ENCODE assay signal across 13 cellular contexts in the genomic region with DNA sequence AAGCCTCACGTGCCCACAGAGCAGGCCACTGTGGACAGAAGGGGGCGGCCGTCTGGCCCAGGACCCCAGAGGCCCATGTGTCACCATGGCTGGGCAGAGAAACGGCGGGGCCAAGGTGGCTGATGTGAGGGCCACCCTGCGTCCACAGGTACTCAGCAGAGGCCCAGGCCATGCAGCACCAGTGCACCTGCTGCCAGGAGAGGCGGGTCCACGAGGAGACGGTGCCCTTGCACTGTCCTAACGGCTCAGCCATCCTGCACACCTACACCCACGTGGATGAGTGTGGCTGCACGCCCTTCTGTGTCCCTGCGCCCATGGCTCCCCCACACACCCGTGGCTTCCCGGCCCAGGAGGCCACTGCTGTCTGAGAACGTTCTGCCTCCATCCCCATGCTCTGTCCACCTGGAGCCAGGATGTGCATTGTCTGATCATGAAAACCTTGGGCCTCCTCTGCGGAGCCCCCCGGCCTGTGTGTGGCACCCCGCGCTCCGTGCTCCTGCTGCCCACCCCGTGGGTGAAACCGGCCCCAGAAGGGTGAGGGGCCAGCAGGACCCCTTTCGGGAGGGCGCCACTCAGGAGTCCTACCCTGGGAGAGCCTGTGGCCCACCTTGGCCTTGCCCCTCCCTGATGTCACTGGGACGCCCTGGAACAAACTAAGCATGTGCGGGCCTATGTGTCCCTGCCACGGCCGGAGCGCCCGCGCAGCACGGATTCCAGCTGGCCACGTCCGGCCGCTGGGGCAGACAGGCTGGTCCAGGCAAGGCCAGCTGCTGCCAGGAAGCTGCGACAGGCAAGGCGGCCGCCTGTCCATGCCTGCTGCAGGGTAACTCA. TPM values are rescaled to one million over a fixed set of nuclear protein-coding genes. Genes with fewer than 3 reads are reported as not detected.
DNase-seq lines count a peak whose midpoint lies in the region; ATAC-seq, FAIRE-seq and TF ChIP-seq lines count a peak whose summit lies in the region.
"Had no signal": no experiment of that assay in that cellular context is flagged by ENCODE, and none has a peak within 500 bp of the region (broad histone marks: within the 10 kb centered on the region; RNA-seq: fewer than 3 reads in every experiment).

No MANE protein-coding gene starts in this region.

- peak overlapping the region; percentile 94 for H3K4me2 ChIP-seq in HCT116 (ENCODE audit: low read length)
- peak overlapping the region; percentile 79 for H3K4me2 ChIP-seq in GM12878 (ENCODE audit: control insufficient read depth, insufficient read depth)

- POLR2A ChIA-PET in AG04449 (lab: Yijun Ruan, JAX) (no interaction called here), HCT116 (lab: Charles Lee) (no interaction called here), GM12878 (lab: Charles Lee) (no interaction called here)

- H2AFZ ChIP-seq in HCT116 (ENCODE audit: low read depth, low read length, poor library complexity, severe bottlenecking) (no peak overlapping the region), GM12878 (ENCODE audit: control insufficient read depth, low read depth, low read length) (no peak overlapping the region)

- H3K4me3 ChIP-seq in AG04449 (ENCODE audit: low read depth, low read length) (peak overlapping the region; percentile 63; the same call in 1 of the 2 replicates), HCT116 (replicated peaks in 1 of 2; ENCODE audit: low read depth in 1 of 2, low read length in 2 of 2) (peak overlapping the region; percentile 52 to 65), GM12878 (no peak overlapping the region)

- H3K9me3 ChIP-seq in HCT116 (ENCODE audit: control insufficient read depth in 1 of 2, insufficient read depth in 1 of 2, low read depth in 1 of 2, low read length in 2 of 2): peaks cover 0 to 3% of the 10 kb centered on the region in 2 experiments; a peak in 1 of 4 replicates
- H3K9me3 ChIP-seq in GM12878 (replicated peaks; ENCODE audit: control insufficient read depth, insufficient read depth, low read length): peaks cover 3% of the 10 kb centered on the region; the same call in 1 of the 3 replicates

- no peaks in the 10 kb centered on the region for H3K9me2 ChIP-seq in HCT116 (ENCODE audit: insufficient read depth)

- no peaks in the 10 kb centered on the region for H3K27me3 ChIP-seq in HCT116 (ENCODE audit: insufficient read depth, low read length)
- no peaks in the 10 kb centered on the region for H3K27me3 ChIP-seq in GM12878 (replicated peaks in 1 of 2; ENCODE audit: control insufficient read depth in 2 of 2, insufficient read depth in 2 of 2, low read length in 1 of 2)

- H3K27ac Mint-ChIP-seq in nephron: no peak overlapping the region

- peaks cover 4% of the 10 kb centered on the region for H3K9me3 Mint-ChIP-seq in nephron

- peak overlapping the region; percentile 65; the same call in 1 of the 2 replicates for H3K27ac ChIP-seq in HCT116 (ENCODE audit: low read depth, low read length)
- no peak overlapping the region; the same call in 1 of the 2 replicates for H3K27ac ChIP-seq in GM12878 (ENCODE audit: control insufficient read depth, insufficient read depth)

- FAIRE-seq in GM12878 (lab: Jason Lieb, UNC): no peak

- H3K79me2 ChIP-seq in HCT116 (ENCODE audit: insufficient read depth, low read length): no peaks in the 10 kb centered on the region
- no peaks in the 10 kb centered on the region for H3K79me2 ChIP-seq in GM12878 (ENCODE audit: control insufficient read depth, insufficient read depth, low read length)

- ATAC-seq in HCT116 (no peak), GM12878 (no peak), GM21825 (IDR thresholded peaks at IDR 0.05; ENCODE audit: unreplicated experiment) (no peak), GM19035 (IDR thresholded peaks at IDR 0.05; ENCODE audit: unreplicated experiment) (no peak)

- peak overlapping the region in 2 of 3 experiments; percentile 78 to 79 for H3K4me3 Mint-ChIP-seq in nephron

- TF ChIP-seq CTCF in AG04449 (IDR thresholded peaks at IDR 0.05; ENCODE audit: insufficient read depth, low read length, missing control alignments): no peak
- TF ChIP-seq CTCF in HCT116 (IDR thresholded peaks at IDR 0.05 in 2 of 3, conservative IDR thresholded peaks at IDR 0.05 in 1 of 3; ENCODE audit: borderline replicate concordance in 1 of 3, insufficient read depth in 1 of 3, low read depth in 2 of 3, low read length in 2 of 3): no peak
- TF ChIP-seq CTCF in GM12878 (IDR thresholded peaks at IDR 0.05 in 2 of 3, conservative IDR thresholded peaks at IDR 0.05 in 1 of 3; ENCODE audit: control insufficient read depth in 2 of 3, extremely low read depth in 1 of 3, insufficient read depth in 1 of 3, low read depth in 3 of 3, low read length in 3 of 3): no peak
- TF ChIP-seq CTCF in nephron (IDR thresholded peaks at IDR 0.05; ENCODE audit: unreplicated experiment in 3 of 3): no peak

- H3K27me3 Mint-ChIP-seq in nephron (ENCODE audit: low read depth): no peaks in the 10 kb centered on the region

- peak overlapping the region; percentile 80 for H3K9ac ChIP-seq in HCT116 (ENCODE audit: low read length)
- no peak overlapping the region for H3K9ac ChIP-seq in GM12878 (ENCODE audit: control insufficient read depth, insufficient read depth, low read length)

- RAD21 ChIA-PET in HCT116 (lab: Charles Lee; ENCODE audit: low non-redundant PET in 1 of 2, low total read pairs in 2 of 2, uncharacterized antibody in 2 of 2, unreplicated experiment in 2 of 2) (no interaction called here), GM12878 (lab: Charles Lee; ENCODE audit: unreplicated experiment) (no interaction called here)

- intact Hi-C loops in HCT116 (cut with micrococcal nuclease) (loop anchor here (5.0 kb wide), 1 partner anchor 46 kb away; a partner anchor contains a TSS), GM12878 (cut with micrococcal nuclease; ENCODE audit: unreplicated experiment) (no loop called here)

- in situ Hi-C loops in GM12878 (cut with MboI): no loop called here

- H3K36me3 ChIP-seq in HCT116 (ENCODE audit: control insufficient read depth in 1 of 2, insufficient read depth in 2 of 2, low read length in 2 of 2) (no peaks in the 10 kb centered on the region), GM12878 (ENCODE audit: control insufficient read depth in 2 of 2, insufficient read depth in 2 of 2, low read length in 1 of 2) (no peaks in the 10 kb centered on the region)

- H3K36me3 Mint-ChIP-seq in nephron (ENCODE audit: low read depth): peaks cover 11% of the 10 kb centered on the region

- no peak for TF ChIP-seq EP300 in GM12878 (IDR thresholded peaks at IDR 0.05; ENCODE audit: borderline replicate concordance in 1 of 2, control insufficient read depth in 1 of 2, low read depth in 2 of 2, low read length in 2 of 2)

- WGBS in GM12878 (ENCODE audit: insufficient coverage, insufficient replicate concordance, low lambda C conversion rate, missing lambda C conversion rate): 74% methylated on average over 38 of the region's 39 CpGs

- no peak for TF ChIP-seq RAD21 in HCT116 (IDR thresholded peaks at IDR 0.05; ENCODE audit: low read depth)
- no peak for TF ChIP-seq RAD21 in GM12878 (IDR thresholded peaks at IDR 0.05; ENCODE audit: insufficient read depth, low read depth, low read length)

- H3K4me1 Mint-ChIP-seq in nephron: no peaks in the 10 kb centered on the region

- H4K20me1 ChIP-seq in HCT116 (ENCODE audit: insufficient read depth) (no peaks in the 10 kb centered on the region), GM12878 (ENCODE audit: control insufficient read depth, insufficient read depth) (no peaks in the 10 kb centered on the region)

- DNase-seq in AG04449 (ENCODE audit: low read depth, low spot score) (no peak), HCT116 (ENCODE audit: low read depth, low spot score) (no peak), GM12878 (ENCODE audit: low read depth, low spot score) (no peak), HK-2 (ENCODE audit: unreplicated experiment) (no peak), germinal center (ENCODE audit: low spot score) (no peak)
- DNase-seq: KBM-7, NCI-H2171, SIG-M5 had no signal

- SMC1A ChIA-PET in GM12878 (lab: Charles Lee; ENCODE audit: uncharacterized antibody, unreplicated experiment): no interaction called here

- no TSS peak for BruUV-seq in HCT116 (replicated peaks; lab: Mats Ljungman, UMichigan)
- no TSS peak for BruUV-seq in GM12878 (replicated peaks; lab: Mats Ljungman, UMichigan)

- CTCF ChIA-PET in AG04449 (lab: Yijun Ruan, JAX) (interaction anchor here (3.0 kb wide), 1 partner anchor 254 kb away, joined by 17 read pairs; no protein-coding TSS in a partner anchor), HCT116 (lab: Charles Lee) (interaction anchor here (1.2 kb wide), 1 partner anchor 8 kb away, joined by 3 read pairs; no protein-coding TSS in a partner anchor), GM12878 (lab: Yijun Ruan, JAX) (no interaction called here)

- TF ChIP-seq POLR2A in HCT116 (IDR thresholded peaks at IDR 0.05; ENCODE audit: borderline replicate concordance, extremely low read depth, insufficient read depth, insufficient read length) (no peak), GM12878 (IDR thresholded peaks at IDR 0.05; ENCODE audit: low read depth, low read length) (no peak)

- H3K4me1 ChIP-seq in HCT116 (ENCODE audit: control insufficient read depth in 1 of 2, insufficient read depth in 2 of 2, low read length in 2 of 2) (peaks cover 13 to 32% of the 10 kb centered on the region in 2 experiments; a peak in 3 of 4 replicates), GM12878 (ENCODE audit: control insufficient read depth, insufficient read depth, low read length) (0 out of 2 replicates have a peak, but pooled peaks cover 2% of the 10 kb centered on the region)

RNA-seq across cellular contexts. Expression of a gene that starts 38.6 kb away (rescaled TPM):
- 1.5 TPM for total RNA-seq in HCT116 (2021; ENCODE audit: unreplicated experiment)
- 0.05 TPM in 2 replicates for polyA plus RNA-seq in HCT116 (2012)
- total RNA-seq in GM12878 (2013; cell fraction: nucleolus; rRNA removed): not detected in 2 replicates
- not detected in 2 replicates for total RNA-seq in GM12878 (2014; rRNA removed)
- not detected in 2 replicates for total RNA-seq in GM12878 (2014; rRNA removed; fragmentation: Illumina TruSeq; extraction: Trizol)
- total RNA-seq in GM12878 (2021): 1.5 TPM in 2 replicates
- 0.03 TPM for polyA plus RNA-seq in GM12878 (2011; ENCODE audit: low read depth)
- not detected in 2 replicates for polyA plus RNA-seq in GM12878 (2011; rRNA removed)
- not detected in 2 replicates for polyA plus RNA-seq in GM12878 (2011; cell fraction: cytosol; rRNA removed)
- polyA plus RNA-seq in GM12878 (2011; cell fraction: nucleus; rRNA removed): not detected in 2 replicates
- polyA plus RNA-seq in GM12878 (2012): 0.03 and 0.14 TPM in 2 replicates
- not detected in 2 replicates for polyA plus RNA-seq in GM12878 (2014; fragmentation: Illumina TruSeq; extraction: Trizol)
- polyA plus RNA-seq in GM12878 (2014; fragmentation: Nextera tagmentation; extraction: Ambion mirVana): not detected
- polyA plus RNA-seq in GM12878 (2014; rRNA removed): not detected in 2 replicates
- polyA plus RNA-seq in GM12878 (2016; fragmentation: Nextera tagmentation; extraction: Ambion mirVana): not detected
- not detected in 2 replicates for polyA minus RNA-seq in GM12878 (2011; rRNA and poly(A)+ RNA removed)
- not detected in 2 replicates for polyA minus RNA-seq in GM12878 (2011; cell fraction: cytosol; rRNA and poly(A)+ RNA removed)
- not detected in 2 replicates for polyA minus RNA-seq in GM12878 (2011; cell fraction: nucleus; rRNA and poly(A)+ RNA removed)
- total RNA-seq: lung microvascular endothelial cell, smooth muscle cell had no signal
- polyA plus RNA-seq: smooth muscle cell had no signal

RNA-seq across cellular contexts. Expression of a gene that starts 48.0 kb away (rescaled TPM):
- 28.5 TPM for total RNA-seq in HCT116 (2021; ENCODE audit: unreplicated experiment)
- polyA plus RNA-seq in HCT116 (2012): 22.6 and 39.6 TPM in 2 replicates
- total RNA-seq in GM12878 (2013; cell fraction: nucleolus; rRNA removed): 22.5 and 27.2 TPM in 2 replicates
- total RNA-seq in GM12878 (2014; rRNA removed): 15.4 and 21.2 TPM in 2 replicates
- total RNA-seq in GM12878 (2014; rRNA removed; fragmentation: Illumina TruSeq; extraction: Trizol): 4.3 and 5.6 TPM in 2 replicates
- total RNA-seq in GM12878 (2021): 36.5 and 36.8 TPM in 2 replicates
- 7.0 TPM for polyA plus RNA-seq in GM12878 (2011; ENCODE audit: low read depth)
- polyA plus RNA-seq in GM12878 (2011; rRNA removed): 10.0 and 26.9 TPM in 2 replicates
- polyA plus RNA-seq in GM12878 (2011; cell fraction: cytosol; rRNA removed): 29.3 and 37.1 TPM in 2 replicates
- polyA plus RNA-seq in GM12878 (2011; cell fraction: nucleus; rRNA removed): 54.0 and 62.2 TPM in 2 replicates
- polyA plus RNA-seq in GM12878 (2012): 20.7 and 23.8 TPM in 2 replicates
- 2.0 and 5.3 TPM in 2 replicates for polyA plus RNA-seq in GM12878 (2014; fragmentation: Illumina TruSeq; extraction: Trizol)
- 1 to 10 TPM in 1 of 2 experiments, under 1 TPM in 1; 0.47 to 1.0 TPM for polyA plus RNA-seq in GM12878 (2014; fragmentation: Nextera tagmentation; extraction: Ambion mirVana)
- 22.0 and 29.3 TPM in 2 replicates for polyA plus RNA-seq in GM12878 (2014; rRNA removed)
- 10 to 100 TPM; 31.2 to 39.5 TPM for polyA plus RNA-seq in GM12878 (2016; fragmentation: Nextera tagmentation; extraction: Ambion mirVana)
- polyA minus RNA-seq in GM12878 (2011; rRNA and poly(A)+ RNA removed): 31.4 and 39.1 TPM in 2 replicates
- polyA minus RNA-seq in GM12878 (2011; cell fraction: cytosol; rRNA and poly(A)+ RNA removed): 11.6 and 13.1 TPM in 2 replicates
- 16.9 and 32.7 TPM in 2 replicates for polyA minus RNA-seq in GM12878 (2011; cell fraction: nucleus; rRNA and poly(A)+ RNA removed)
